13 cellular contexts compared by ENCODE assay signal in the genomic region with DNA sequence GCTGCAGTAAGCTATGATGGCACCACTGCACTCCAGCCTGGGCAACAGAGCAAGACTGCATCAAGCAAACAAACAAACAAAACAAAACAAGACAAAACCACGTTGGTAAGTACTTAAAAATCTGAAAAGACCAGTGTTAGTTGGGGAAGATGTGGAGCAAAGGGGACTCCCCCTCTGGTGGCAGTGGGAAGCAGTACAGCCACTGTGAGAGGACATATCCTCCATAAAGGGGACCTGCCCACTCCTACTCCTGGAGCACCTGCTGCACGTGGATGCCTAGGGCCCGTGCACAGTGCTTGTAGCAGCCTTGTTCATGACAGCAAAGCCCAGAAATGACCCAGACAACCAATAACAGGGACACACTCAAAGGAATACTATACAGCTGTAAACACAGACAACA. TPM values are rescaled to one million over a fixed set of nuclear protein-coding genes. Genes with fewer than 3 reads are reported as not detected.
A peak's percentile ranks its signal among the peaks of the same experiment; 100 is the strongest.
DNase-seq lines count a peak whose midpoint lies in the region; ATAC-seq and TF ChIP-seq lines count a peak whose summit lies in the region.
"Had no signal": no experiment of that assay in that cellular context is flagged by ENCODE, and none has a peak within 500 bp of the region (broad histone marks: within the 10 kb centered on the region; RNA-seq: fewer than 3 reads in every experiment).

No MANE protein-coding gene starts in this region.

- H3K27me3 Mint-ChIP-seq in WTC11 (ENCODE audit: low read depth) (no peaks in the 10 kb centered on the region; the same call in 1 of the 2 replicates), natural killer cell (ENCODE audit: low read depth in 2 of 2) (no peaks in the 10 kb centered on the region)

- H3K4me1 Mint-ChIP-seq in WTC11 = peaks cover 5% of the 10 kb centered on the region
- H3K4me1 Mint-ChIP-seq in natural killer cell = no peaks in the 10 kb centered on the region

- intact Hi-C loops in natural killer cell (cut with micrococcal nuclease) = no loop called here
- intact Hi-C loops in colonic mucosa (cut with DNase I) = no loop called here

- H3K9me3 ChIP-seq in colonic mucosa = no peaks in the 10 kb centered on the region

- no peak overlapping the region for H3K4me3 ChIP-seq in GM12864 (ENCODE audit: low read depth, low read length)
- H3K4me3 ChIP-seq in Jurkat, Clone E6-1 (ENCODE audit: low read length) = no peak overlapping the region
- no peak overlapping the region for H3K4me3 ChIP-seq in colonic mucosa
- H3K4me3 ChIP-seq: tibial nerve had no signal

- H3K9me3 Mint-ChIP-seq in WTC11 (peaks cover 21% of the 10 kb centered on the region), natural killer cell (peaks cover 7 to 10% of the 10 kb centered on the region in 2 donors)

- no peak overlapping the region for H3K9ac ChIP-seq in colonic mucosa (ENCODE audit: low read depth in 2 of 2, low read length in 2 of 2)

- H3K27ac ChIP-seq in colonic mucosa = no peak overlapping the region
- H3K27ac ChIP-seq: RWPE1, tibial nerve had no signal

- DNase-seq in GM12864 (ENCODE audit: low read depth) (no peak), WTC11 (ENCODE audit: low spot score) (peak; percentile 24), lung microvascular endothelial cell (ENCODE audit: low read depth in 2 of 2) (peak; percentile 12 to 23), natural killer cell (no peak), colonic mucosa (no peak), NCI-H1417 (lab: John Stamatoyannopoulos, UW) (no peak)
- peak; percentile 41 for DNase-seq in Jurkat, Clone E6-1 (ENCODE audit: low read depth, low spot score)
- DNase-seq: activated gamma-delta T cell, GOT3, NCI-H1417 treated with DMSO at 0.1 percent for 48 hours had no signal

- H3K36me3 ChIP-seq in colonic mucosa = no peaks in the 10 kb centered on the region
- H3K36me3 ChIP-seq: tibial nerve had no signal

- no peak overlapping the region for H3K27ac Mint-ChIP-seq in WTC11
- no peak overlapping the region for H3K27ac Mint-ChIP-seq in natural killer cell

- H3K4me3 Mint-ChIP-seq in WTC11 (no peak overlapping the region), natural killer cell (no peak overlapping the region)

- H3K27me3 ChIP-seq in colonic mucosa = no peaks in the 10 kb centered on the region
- H3K27me3 ChIP-seq: tibial nerve had no signal

- ATAC-seq in WTC11 (peak; percentile 92), natural killer cell (no peak)
- ATAC-seq: activated CD4-positive, CD25-positive, alpha-beta regulatory T cell treated with anti-CD3 and anti-CD28 coated beads, Interleukin-2, amount 50 U/mL, for 24 hours had no signal

- H3K36me3 Mint-ChIP-seq in WTC11 (no peaks in the 10 kb centered on the region), natural killer cell (peaks cover 11% of the 10 kb centered on the region)

- peak; percentile 47 for TF ChIP-seq CTCF in GM12864 (IDR thresholded peaks at IDR 0.05; ENCODE audit: low read depth, low read length, missing control alignments)
- TF ChIP-seq CTCF in WTC11 (IDR thresholded peaks at IDR 0.05) = no peak
- no peak for TF ChIP-seq CTCF in natural killer cell (IDR thresholded peaks at IDR 0.05)
- TF ChIP-seq CTCF in colonic mucosa (IDR thresholded peaks at IDR 0.05) = no peak

- CTCF ChIA-PET in WTC11 (lab: Charles Lee) = interaction anchor here (1.1 to 1.4 kb wide), 2 partner anchors 20 to 104 kb away, joined by 3 to 6 read pairs; no protein-coding TSS in a partner anchor

- POLR2A ChIA-PET in WTC11 (lab: Charles Lee) = no interaction called here

- no peaks in the 10 kb centered on the region for H3K4me1 ChIP-seq in colonic mucosa
- H3K4me1 ChIP-seq: tibial nerve had no signal

TF ChIP-seq in WTC11, 78 proteins besides CTCF, POLR2A, EP300 and RAD21:
- no peak for TF ChIP-seq CDX4 (CRISPR knock-in tag; IDR thresholded peaks at IDR 0.05; ENCODE audit: borderline replicate concordance)
TF ChIP-seq in WTC11: peak in this region for 0.

RNA-seq across cellular contexts. Expression of gene IPPK, which starts 17.0 kb away (rescaled TPM):
- polyA plus RNA-seq in Jurkat, Clone E6-1 (2012; ENCODE audit: insufficient read depth, insufficient read length) = 8.9 TPM
- total RNA-seq in WTC11 (2021) (8.1 to 9.4 TPM (median 8.6 TPM) in 3 replicates), lung microvascular endothelial cell (12.6 and 15.3 TPM in 2 replicates), natural killer cell (1 to 10 TPM; 4.9 to 9.2 (median 6.7) TPM), colonic mucosa (1 to 10 TPM; 8.2 to 8.4 TPM)

Comparison
In these comparisons a context has a peak if more than half of its experiments do, and no peak if none do; other contexts are left out.
1. DNase-seq: peak in Jurkat, Clone E6-1 (single experiment), WTC11 (single experiment) and lung microvascular endothelial cell (2 of 2); none in GM12864 (single experiment), natural killer cell (single experiment), colonic mucosa (single experiment) and NCI-H1417 (0 of 3).